8 cellular contexts compared by ENCODE assay signal in genomic region chr11:47848636-47849155, GRCh38. TPM values are rescaled to one million over a fixed set of nuclear protein-coding genes. Genes with fewer than 3 reads are reported as not detected.
A peak's percentile ranks its signal among the peaks of the same experiment; 100 is the strongest.
DNase-seq lines count a peak whose midpoint lies in the region; ATAC-seq and TF ChIP-seq lines count a peak whose summit lies in the region.

No MANE protein-coding gene starts in this region.

- no peak for DNase-seq in heart left ventricle
- DNase-seq in Right ventricle myocardium inferior (ENCODE audit: missing footprints): no peak
- DNase-seq in NT2/D1 (ENCODE audit: low read depth, low spot score): no peak
- DNase-seq in progenitor cell of endocrine pancreas (ENCODE audit: low spot score, unreplicated experiment): no peak
- DNase-seq in activated gamma-delta T cell treated with Interleukin-2 at 50 U/mL for 16 hours: no peak
- DNase-seq in stimulated activated CD4-positive, alpha-beta T cell treated with anti-CD3 and anti-CD28 coated beads, Interleukin-4, amount 100 ng/mL, for 4 hours: no peak
- no peak for DNase-seq in D341Med (ENCODE audit: low spot score)

- peaks cover 8% of the 10 kb centered on the region for H3K36me3 Mint-ChIP-seq in progenitor cell of endocrine pancreas (ENCODE audit: insufficient read depth)

- H3K9me3 ChIP-seq in heart left ventricle: no peaks in the 10 kb centered on the region
- no peaks in the 10 kb centered on the region for H3K9me3 ChIP-seq in NT2/D1 (ENCODE audit: insufficient read depth, low read length)
- no peaks in the 10 kb centered on the region for H3K9me3 ChIP-seq in esophagus (ENCODE audit: control insufficient read depth in 2 of 2, insufficient read depth in 1 of 2, low read depth in 1 of 2, low read length in 1 of 2)

- H3K27me3 ChIP-seq in heart left ventricle (no peaks in the 10 kb centered on the region), NT2/D1 (ENCODE audit: insufficient read depth, insufficient read length) (no peaks in the 10 kb centered on the region), esophagus (ENCODE audit: control insufficient read depth in 1 of 2, insufficient read depth in 2 of 2, low read length in 2 of 2) (no peaks in the 10 kb centered on the region)

- WGBS in heart left ventricle, 4 donors: 2 to 6% (median 3%) methylated on average over 18 to 22 of the region's 22 CpGs
- 2 to 3% methylated on average over 22 of the region's 22 CpGs for WGBS in esophagus, 2 donors

- H3K4me3 Mint-ChIP-seq in progenitor cell of endocrine pancreas (ENCODE audit: low read depth): peak overlapping the region; percentile 99

- H3K4me1 ChIP-seq in heart left ventricle: peaks cover 0 to 40% (median 22%) of the 10 kb centered on the region in 12 donors
- H3K4me1 ChIP-seq in NT2/D1 (ENCODE audit: insufficient read depth, insufficient read length): peaks cover 2% of the 10 kb centered on the region
- peaks cover 0 to 2% of the 10 kb centered on the region in 2 donors for H3K4me1 ChIP-seq in esophagus (ENCODE audit: control insufficient read depth in 2 of 2, insufficient read depth in 2 of 2, low read length in 1 of 2)

- H3K36me3 ChIP-seq in heart left ventricle (peaks cover 0 to 31% (median 15%) of the 10 kb centered on the region in 9 donors), NT2/D1 (ENCODE audit: insufficient read depth, insufficient read length, low read length) (peaks cover 33% of the 10 kb centered on the region), esophagus (ENCODE audit: control insufficient read depth in 2 of 2, insufficient read depth in 2 of 2, low read length in 1 of 2) (no peaks in the 10 kb centered on the region)

- H3K27me3 Mint-ChIP-seq in progenitor cell of endocrine pancreas: no peaks in the 10 kb centered on the region

- H3K9ac ChIP-seq in NT2/D1 (ENCODE audit: insufficient read length, low read depth): peak overlapping the region; percentile 100

- TF ChIP-seq POLR2A in heart left ventricle (IDR thresholded peaks at IDR 0.05): no peak

- TF ChIP-seq CTCF in heart left ventricle (IDR thresholded peaks at IDR 0.05): no peak
- TF ChIP-seq CTCF in progenitor cell of endocrine pancreas (IDR thresholded peaks at IDR 0.05; ENCODE audit: unreplicated experiment): no peak

- H3K4me1 Mint-ChIP-seq in progenitor cell of endocrine pancreas (ENCODE audit: low read depth): peaks cover 15% of the 10 kb centered on the region

- peak overlapping the region; percentile 56 to 96 (median 92) for H3K27ac ChIP-seq in heart left ventricle
- peak overlapping the region; percentile 94 to 97 for H3K27ac ChIP-seq in esophagus (ENCODE audit: low read depth in 2 of 2, low read length in 1 of 2)

- intact Hi-C loops in heart left ventricle (cut with DNase I): loop anchor here in 5 of 10 donors (2.0 to 10.0 kb wide), 6 partner anchors 76 to 454 kb away; partner anchors contain the start of genes FNBP4 (in 3 of the 5) and MTCH2 (in 2 of the 5)
- intact Hi-C loops in Right ventricle myocardium inferior (cut with DNase I): loop anchor here (5.0 to 10.0 kb wide), 3 partner anchors 81 to 464 kb away; partner anchors contain the start of genes FNBP4 and MTCH2

- H3K4me3 ChIP-seq in heart left ventricle: peak overlapping the region; percentile 70 to 98 (median 78)
- peak overlapping the region; percentile 98 for H3K4me3 ChIP-seq in NT2/D1 (ENCODE audit: insufficient read length, low read depth)
- H3K4me3 ChIP-seq in esophagus (ENCODE audit: low read depth in 1 of 2, low read length in 2 of 2): peak overlapping the region; percentile 82 to 92

- peak overlapping the region; percentile 100 for H3K27ac Mint-ChIP-seq in progenitor cell of endocrine pancreas

- ATAC-seq in heart left ventricle (no peak), Right ventricle myocardium inferior (no peak)

- H3K9me3 Mint-ChIP-seq in progenitor cell of endocrine pancreas (ENCODE audit: low read depth): no peaks in the 10 kb centered on the region

RNA-seq across cellular contexts. Expression of gene NUP160, which starts 0.5 kb away (rescaled TPM):
- 10 to 100 TPM in 8 of 9 donors, 1 to 10 TPM in 1; 9.4 to 19.7 (median 14.1) TPM for total RNA-seq in heart left ventricle
- polyA plus RNA-seq in heart left ventricle: 10 to 100 TPM; 10.6 to 12.9 TPM
- 15.3 TPM for total RNA-seq in Right ventricle myocardium inferior
- 10 to 100 TPM; 10.4 to 10.9 TPM for polyA plus RNA-seq in esophagus
- 80.7 and 82.7 TPM in 2 replicates for total RNA-seq in progenitor cell of endocrine pancreas
